ENCODE assay signal across 8 cellular contexts in genomic region chr3:186540444-186541226, GRCh38. TPM values are rescaled to one million over a fixed set of nuclear protein-coding genes. Genes with fewer than 3 reads are reported as not detected.
DNase-seq lines count a peak whose midpoint lies in the region; ATAC-seq and TF ChIP-seq lines count a peak whose summit lies in the region.

No MANE protein-coding gene starts in this region.

- no peaks in the 10 kb centered on the region for H3K27me3 ChIP-seq in upper lobe of left lung

- TF ChIP-seq CTCF in upper lobe of left lung (IDR thresholded peaks at IDR 0.05), result peak; percentile 51 to 84 (median 72)

- CTCF ChIA-PET in activated naive CD4-positive, alpha-beta T cell treated with anti-CD3 and anti-CD28 coated beads for 36 hours (lab: Charles Lee), result interaction anchor here (0.5 to 5.6 kb wide), 81 partner anchors 8 to 1250 kb away, joined by 3 to 96 read pairs (median 4); partner anchors contain the start of genes DGKG and TBCCD1

- H3K9me3 Mint-ChIP-seq in activated naive CD4-positive, alpha-beta T cell treated with anti-CD3 and anti-CD28 coated beads for 36 hours, result no peaks in the 10 kb centered on the region

- H3K36me3 Mint-ChIP-seq in activated naive CD4-positive, alpha-beta T cell treated with anti-CD3 and anti-CD28 coated beads for 36 hours (ENCODE audit: low read depth), result peaks cover 3% of the 10 kb centered on the region

- H3K27ac ChIP-seq in SK-N-MC (no peak overlapping the region), upper lobe of left lung (no peak overlapping the region)

- 10 to 12% methylated on average over 9 of the region's 9 CpGs for whole genome bisulfite sequencing in upper lobe of left lung, 2 donors

- DNase-seq in DMS79 (lab: John Stamatoyannopoulos, UW) (peak; percentile 19), H4 (ENCODE audit: low spot score) (peak; percentile 75), MV-4-11 (lab: John Stamatoyannopoulos, UW) (peak; percentile 49), SK-N-MC (ENCODE audit: low read depth, low spot score) (peak; percentile 59), germinal center (ENCODE audit: low spot score) (peak; percentile 62), pons (ENCODE audit: low spot score) (peak; percentile 88), upper lobe of left lung (peak in 1 of 2 donors; percentile 78)
- DNase-seq in activated naive CD4-positive, alpha-beta T cell treated with anti-CD3 and anti-CD28 coated beads for 36 hours, result peak; percentile 95

- H3K36me3 ChIP-seq in SK-N-MC (ENCODE audit: insufficient read depth, low read length), result 0 out of 2 replicates have a peak, but pooled peaks cover 7% of the 10 kb centered on the region
- peaks cover 0 to 16% (median 2%) of the 10 kb centered on the region in 4 donors for H3K36me3 ChIP-seq in upper lobe of left lung

- no peaks in the 10 kb centered on the region for H3K9me3 ChIP-seq in SK-N-MC (ENCODE audit: low read depth, low read length)
- H3K9me3 ChIP-seq in upper lobe of left lung, result no peaks in the 10 kb centered on the region

- peak; percentile 69 to 82 for ATAC-seq in upper lobe of left lung (ENCODE audit: low FRiP score in 2 of 2)

- H3K4me3 ChIP-seq in SK-N-MC, result no peak overlapping the region
- H3K4me3 ChIP-seq in upper lobe of left lung, result peak overlapping the region in 1 of 4 donors; percentile 1

- no peak for TF ChIP-seq EP300 in upper lobe of left lung (IDR thresholded peaks at IDR 0.05)

- peak overlapping the region; percentile 47 for H3K27ac Mint-ChIP-seq in activated naive CD4-positive, alpha-beta T cell treated with anti-CD3 and anti-CD28 coated beads for 36 hours

- H3K27me3 Mint-ChIP-seq in activated naive CD4-positive, alpha-beta T cell treated with anti-CD3 and anti-CD28 coated beads for 36 hours (ENCODE audit: low read depth), result no peaks in the 10 kb centered on the region

- intact Hi-C loops in activated naive CD4-positive, alpha-beta T cell treated with anti-CD3 and anti-CD28 coated beads for 36 hours (cut with micrococcal nuclease), result loop anchor here (1.0 to 10.0 kb wide), 9 partner anchors 77 to 878 kb away; partner anchors contain the start of gene DGKG

- no peak overlapping the region for H3K4me3 Mint-ChIP-seq in activated naive CD4-positive, alpha-beta T cell treated with anti-CD3 and anti-CD28 coated beads for 36 hours

- peaks cover 57% of the 10 kb centered on the region for H3K4me1 Mint-ChIP-seq in activated naive CD4-positive, alpha-beta T cell treated with anti-CD3 and anti-CD28 coated beads for 36 hours (ENCODE audit: low read depth)

- TF ChIP-seq POLR2A in upper lobe of left lung (IDR thresholded peaks at IDR 0.05), result no peak

- peaks cover 0 to 8% (median 6%) of the 10 kb centered on the region in 4 donors for H3K4me1 ChIP-seq in upper lobe of left lung

- H3K9ac ChIP-seq in SK-N-MC (ENCODE audit: insufficient read length), result no peak overlapping the region

RNA-seq across cellular contexts. Expression of gene CRYGS, which starts 3.5 kb away (rescaled TPM):
- 0.10 TPM in 1 of 2 replicates, not detected in the other for total RNA-seq in H4 (2014; rRNA removed; shearing (Covaris generic))
- 1 to 10 TPM; 1.5 to 1.8 TPM for total RNA-seq in activated naive CD4-positive, alpha-beta T cell treated with anti-CD3 and anti-CD28 coated beads for 36 hours
- 1 to 10 TPM; 2.7 to 9.4 (median 3.2) TPM for total RNA-seq in upper lobe of left lung

RNA-seq across cellular contexts. Expression of gene TBCCD1, which starts 26.5 kb away (rescaled TPM):
- 21.4 and 25.5 TPM in 2 replicates for total RNA-seq in H4 (2014; rRNA removed; shearing (Covaris generic))
- total RNA-seq in activated naive CD4-positive, alpha-beta T cell treated with anti-CD3 and anti-CD28 coated beads for 36 hours, result 10 to 100 TPM in 1 of 2 experiments, 1 to 10 TPM in 1; 9.0 to 10.7 TPM
- total RNA-seq in upper lobe of left lung, result 10 to 100 TPM in 5 of 6 donors, 1 to 10 TPM in 1; 8.3 to 20.4 (median 11.0) TPM

RNA-seq across cellular contexts. Expression of gene DNAJB11, which starts 29.9 kb away (rescaled TPM):
- 155 and 159 TPM in 2 replicates for total RNA-seq in H4 (2014; rRNA removed; shearing (Covaris generic))
- 10 to 100 TPM; 30.0 to 30.5 TPM for total RNA-seq in activated naive CD4-positive, alpha-beta T cell treated with anti-CD3 and anti-CD28 coated beads for 36 hours
- total RNA-seq in upper lobe of left lung, result 10 to 100 TPM; 10.5 to 52.7 (median 38.9) TPM
